In genomic region chr2:55159037-55159651, GRCh38 we compare ENCODE assay signal across 8 cellular contexts.
A peak's percentile ranks its signal among the peaks of the same experiment; 100 is the strongest.
DNase-seq lines count a peak whose midpoint lies in the region; ATAC-seq, FAIRE-seq and TF ChIP-seq lines count a peak whose summit lies in the region.

No MANE protein-coding gene starts in this region.

- H4K20me1 ChIP-seq in endothelial cell of umbilical vein (replicated peaks; ENCODE audit: control insufficient read depth, extremely low read depth, insufficient read depth, low read length) = no peaks in the 10 kb centered on the region

- ATAC-seq in activated naive CD8-positive, alpha-beta T cell treated with anti-CD3 and anti-CD28 coated beads, Interleukin-2, amount 50 U/mL, for 24 hours = peak; percentile 16
- ATAC-seq in HG03460 (IDR thresholded peaks at IDR 0.05; ENCODE audit: unreplicated experiment) = peak; percentile 72
- no peak for ATAC-seq in activated naive CD4-positive, alpha-beta T cell treated with anti-CD3 and anti-CD28 coated beads, Interleukin-2, amount 50 U/mL, for 72 hours

- no peak overlapping the region for H3K27ac Mint-ChIP-seq in activated naive CD8-positive, alpha-beta T cell treated with anti-CD3 and anti-CD28 coated beads, Interleukin-2, amount 50 U/mL, for 24 hours
- no peak overlapping the region for H3K27ac Mint-ChIP-seq in activated naive CD8-positive, alpha-beta T cell treated with anti-CD3 and anti-CD28 coated beads for 36 hours
- H3K27ac Mint-ChIP-seq in activated naive CD4-positive, alpha-beta T cell treated with anti-CD3 and anti-CD28 coated beads, Interleukin-2, amount 50 U/mL, for 72 hours = no peak overlapping the region

- no peak overlapping the region for H3K4me2 ChIP-seq in endothelial cell of umbilical vein (ENCODE audit: insufficient read depth, low read length)

- no peaks in the 10 kb centered on the region for H3K9me3 ChIP-seq in endothelial cell of umbilical vein (replicated peaks; ENCODE audit: control insufficient read depth, insufficient read depth, low read length)
- H3K9me3 ChIP-seq in subcutaneous abdominal adipose tissue (ENCODE audit: control insufficient read depth in 5 of 5, low read length in 5 of 5) = no peaks in the 10 kb centered on the region
- no peaks in the 10 kb centered on the region for H3K9me3 ChIP-seq in HAP-1

- POLR2A ChIA-PET in endothelial cell of umbilical vein (lab: Charles Lee) = no interaction called here

- no peak for FAIRE-seq in endothelial cell of umbilical vein (lab: Jason Lieb, UNC)

- no TSS peak for BruUV-seq in endothelial cell of umbilical vein (replicated peaks; lab: Mats Ljungman, UMichigan)

- no peaks in the 10 kb centered on the region for H3K79me2 ChIP-seq in endothelial cell of umbilical vein (ENCODE audit: control insufficient read depth, insufficient read depth, low read length)

- no peaks in the 10 kb centered on the region for H3K27me3 Mint-ChIP-seq in activated naive CD8-positive, alpha-beta T cell treated with anti-CD3 and anti-CD28 coated beads, Interleukin-2, amount 50 U/mL, for 24 hours
- no peaks in the 10 kb centered on the region for H3K27me3 Mint-ChIP-seq in activated naive CD8-positive, alpha-beta T cell treated with anti-CD3 and anti-CD28 coated beads for 36 hours

- CTCF ChIA-PET in endothelial cell of umbilical vein (lab: Charles Lee) = interaction anchor here (0.7 to 1.8 kb wide), 6 partner anchors 9 to 260 kb away, joined by 3 to 10 read pairs (median 3); partner anchors contain the start of gene RTN4

- in situ Hi-C loops in ACHN (cut with HindIII; ENCODE audit: low pct_ligation_motif_present, low pct_unique_long_range_greater_than_20kb, low sequenced_read_pairs) = loop anchor here (25.0 kb wide), 1 partner anchor 272 kb away; no protein-coding TSS in a partner anchor
- in situ Hi-C loops in HAP-1 (cut with MboI; ENCODE audit: low sequenced_read_pairs) = no loop called here

- H3K4me1 ChIP-seq in endothelial cell of umbilical vein (ENCODE audit: control insufficient read depth, extremely low read depth, insufficient read depth, low read length) (peaks cover 52% of the 10 kb centered on the region), subcutaneous abdominal adipose tissue (ENCODE audit: control insufficient read depth in 5 of 5, insufficient read depth in 5 of 5, low read length in 5 of 5) (peaks cover 17 to 89% (median 81%) of the 10 kb centered on the region in 5 donors), HAP-1 (peaks cover 18% of the 10 kb centered on the region)

- H2AFZ ChIP-seq in endothelial cell of umbilical vein (ENCODE audit: low read depth, low read length) = no peak overlapping the region

- dilution Hi-C loops in endothelial cell of umbilical vein (cut with MboI; ENCODE audit: extremely low pct_ligation_motif_present, low sequenced_read_pairs) = no loop called here

- peaks cover 5% of the 10 kb centered on the region for H3K4me1 Mint-ChIP-seq in activated naive CD8-positive, alpha-beta T cell treated with anti-CD3 and anti-CD28 coated beads, Interleukin-2, amount 50 U/mL, for 24 hours
- H3K4me1 Mint-ChIP-seq in activated naive CD8-positive, alpha-beta T cell treated with anti-CD3 and anti-CD28 coated beads for 36 hours = peaks cover 5% of the 10 kb centered on the region

- no peaks in the 10 kb centered on the region for H3K27me3 ChIP-seq in endothelial cell of umbilical vein (ENCODE audit: control insufficient read depth in 2 of 2, insufficient read depth in 2 of 2, low read length in 2 of 2)
- H3K27me3 ChIP-seq in subcutaneous abdominal adipose tissue (ENCODE audit: control insufficient read depth in 5 of 5, insufficient read depth in 4 of 5, low read length in 5 of 5) = no peaks in the 10 kb centered on the region
- H3K27me3 ChIP-seq in HAP-1 (ENCODE audit: low read depth) = no peaks in the 10 kb centered on the region

- no peaks in the 10 kb centered on the region for H3K9me1 ChIP-seq in endothelial cell of umbilical vein (replicated peaks; ENCODE audit: control insufficient read depth, extremely low read depth, insufficient read depth, low read length)

- no peaks in the 10 kb centered on the region for H3K36me3 ChIP-seq in endothelial cell of umbilical vein (ENCODE audit: control insufficient read depth in 2 of 2, extremely low read depth in 1 of 2, insufficient read depth in 2 of 2, low read length in 2 of 2)
- H3K36me3 ChIP-seq in subcutaneous abdominal adipose tissue (ENCODE audit: control insufficient read depth in 5 of 5, insufficient read depth in 5 of 5, low read length in 5 of 5) = no peaks in the 10 kb centered on the region
- H3K36me3 ChIP-seq in HAP-1 (replicated peaks) = no peaks in the 10 kb centered on the region

- intact Hi-C loops in endothelial cell of umbilical vein (cut with micrococcal nuclease) = no loop called here

- no peak overlapping the region for H3K4me3 Mint-ChIP-seq in activated naive CD8-positive, alpha-beta T cell treated with anti-CD3 and anti-CD28 coated beads, Interleukin-2, amount 50 U/mL, for 24 hours
- no peak overlapping the region for H3K4me3 Mint-ChIP-seq in activated naive CD8-positive, alpha-beta T cell treated with anti-CD3 and anti-CD28 coated beads for 36 hours

- H3K9ac ChIP-seq in endothelial cell of umbilical vein (replicated peaks; ENCODE audit: extremely low read depth, insufficient read depth, low read length) = no peak overlapping the region
- H3K9ac ChIP-seq in subcutaneous abdominal adipose tissue (ENCODE audit: low read length in 5 of 5) = peak overlapping the region in 3 of 5 donors; percentile 7 to 23 (median 19)

- H3K36me3 Mint-ChIP-seq in activated naive CD8-positive, alpha-beta T cell treated with anti-CD3 and anti-CD28 coated beads, Interleukin-2, amount 50 U/mL, for 24 hours (ENCODE audit: low read depth) = no peaks in the 10 kb centered on the region
- no peaks in the 10 kb centered on the region for H3K36me3 Mint-ChIP-seq in activated naive CD8-positive, alpha-beta T cell treated with anti-CD3 and anti-CD28 coated beads for 36 hours
- H3K36me3 Mint-ChIP-seq in activated naive CD4-positive, alpha-beta T cell treated with anti-CD3 and anti-CD28 coated beads, Interleukin-2, amount 50 U/mL, for 72 hours = no peaks in the 10 kb centered on the region

- no peak for TF ChIP-seq POLR2A in endothelial cell of umbilical vein (IDR thresholded peaks at IDR 0.05; ENCODE audit: low read depth, low read length)

- H3K27ac ChIP-seq in endothelial cell of umbilical vein (ENCODE audit: insufficient read depth, low read depth, low read length) (no peak overlapping the region), subcutaneous abdominal adipose tissue (ENCODE audit: low read depth, low read length) (peak overlapping the region; percentile 66)

- TF ChIP-seq CTCF in endothelial cell of umbilical vein (IDR thresholded peaks at IDR 0.05; ENCODE audit: extremely low read depth in 1 of 2, insufficient read depth in 1 of 2, low read depth in 1 of 2, low read length in 2 of 2) = no peak

- no peaks in the 10 kb centered on the region for H3K9me3 Mint-ChIP-seq in activated naive CD8-positive, alpha-beta T cell treated with anti-CD3 and anti-CD28 coated beads, Interleukin-2, amount 50 U/mL, for 24 hours
- no peaks in the 10 kb centered on the region for H3K9me3 Mint-ChIP-seq in activated naive CD8-positive, alpha-beta T cell treated with anti-CD3 and anti-CD28 coated beads for 36 hours
- H3K9me3 Mint-ChIP-seq in activated naive CD4-positive, alpha-beta T cell treated with anti-CD3 and anti-CD28 coated beads, Interleukin-2, amount 50 U/mL, for 72 hours = no peaks in the 10 kb centered on the region

- DNase-seq in activated naive CD8-positive, alpha-beta T cell treated with anti-CD3 and anti-CD28 coated beads, Interleukin-2, amount 50 U/mL, for 24 hours = no peak
- DNase-seq in activated naive CD8-positive, alpha-beta T cell treated with anti-CD3 and anti-CD28 coated beads for 36 hours = no peak
- DNase-seq in endothelial cell of umbilical vein (ENCODE audit: low read depth, low spot score) (peak; percentile 37), ACHN (no peak), HAP-1 (ENCODE audit: low spot score in 2 of 2) (no peak)
- no peak for DNase-seq in activated naive CD4-positive, alpha-beta T cell treated with anti-CD3 and anti-CD28 coated beads, Interleukin-2, amount 50 U/mL, for 72 hours (ENCODE audit: low spot score in 2 of 2)

- H3K4me3 ChIP-seq in endothelial cell of umbilical vein (replicated peaks in 1 of 3; ENCODE audit: insufficient read depth in 1 of 3, low read depth in 1 of 3, low read length in 3 of 3) (no peak overlapping the region), subcutaneous abdominal adipose tissue (ENCODE audit: low read depth in 1 of 5, low read length in 5 of 5) (peak overlapping the region in 1 of 5 donors; percentile 41), HAP-1 (no peak overlapping the region)

TF ChIP-seq in endothelial cell of umbilical vein, 7 proteins besides CTCF, POLR2A, EP300 and RAD21:
- TF ChIP-seq JUN (IDR thresholded peaks at IDR 0.05; ENCODE audit: borderline replicate concordance, insufficient read depth, insufficient read length, low read depth) (no peak), MAX (IDR thresholded peaks at IDR 0.05; ENCODE audit: insufficient read depth, insufficient read length) (no peak), FOS (IDR thresholded peaks at IDR 0.05; ENCODE audit: borderline replicate concordance, insufficient read depth, low read length) (no peak), POLR2AphosphoS5 (IDR thresholded peaks at IDR 0.05; ENCODE audit: insufficient read depth, low read depth, low read length) (no peak), MYC (IDR thresholded peaks at IDR 0.05; ENCODE audit: low read depth, low read length) (no peak), GATA2 (IDR thresholded peaks at IDR 0.05; ENCODE audit: insufficient read depth, insufficient read length, low read depth, low read length) (no peak), EZH2 (IDR thresholded peaks at IDR 0.05; ENCODE audit: borderline replicate concordance, low read depth, low read length, severe bottlenecking) (no peak)

Comparison
In these comparisons a context has a peak if more than half of its experiments do, and no peak if none do; other contexts are left out.
1. ATAC-seq: peak in activated naive CD8-positive, alpha-beta T cell treated with anti-CD3 and anti-CD28 coated beads, Interleukin-2, amount 50 U/mL, for 24 hours (single experiment) and HG03460 (single experiment); none in activated naive CD4-positive, alpha-beta T cell treated with anti-CD3 and anti-CD28 coated beads, Interleukin-2, amount 50 U/mL, for 72 hours (0 of 2).